ENCODE assay signal across 12 cellular contexts in the genomic region with DNA sequence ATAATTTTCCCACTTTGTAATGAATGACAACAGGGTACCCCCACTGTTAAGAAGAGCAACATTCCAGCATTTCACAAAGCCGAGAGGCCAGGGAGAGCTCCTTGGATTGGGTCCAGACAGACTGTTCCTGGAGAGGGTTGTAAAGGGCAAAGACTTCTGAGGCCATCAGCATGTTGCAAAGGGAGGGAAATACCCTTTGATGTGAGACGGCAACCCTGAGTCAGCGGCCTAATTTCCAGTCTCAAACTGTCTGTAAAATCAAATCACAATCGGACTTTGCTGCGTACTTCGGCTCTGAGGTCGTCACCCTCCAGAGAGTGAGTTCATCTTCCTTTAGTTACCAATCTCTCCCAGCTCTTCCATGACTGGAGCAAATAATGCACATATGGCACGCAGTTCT.
A peak's percentile ranks its signal among the peaks of the same experiment; 100 is the strongest.
DNase-seq lines count a peak whose midpoint lies in the region; ATAC-seq and TF ChIP-seq lines count a peak whose summit lies in the region.
"Had no signal": no experiment of that assay in that cellular context is flagged by ENCODE, and none has a peak within 500 bp of the region (broad histone marks: within the 10 kb centered on the region; RNA-seq: fewer than 3 reads in every experiment).

No MANE protein-coding gene starts in this region.

- H3K4me3 ChIP-seq in HCT116 (replicated peaks in 1 of 2; ENCODE audit: low read depth in 1 of 2, low read length in 2 of 2) (no peak overlapping the region), colonic mucosa (no peak overlapping the region), lung (no peak overlapping the region)

- RAD21 ChIA-PET in HCT116 (lab: Charles Lee; ENCODE audit: low non-redundant PET in 1 of 2, low total read pairs in 2 of 2, uncharacterized antibody in 2 of 2, unreplicated experiment in 2 of 2) = no interaction called here

- H3K4me2 ChIP-seq in HCT116 (ENCODE audit: low read length) = peak overlapping the region; percentile 37

- intact Hi-C loops in HCT116 (cut with micrococcal nuclease) = no loop called here
- intact Hi-C loops in colonic mucosa (cut with DNase I) = no loop called here

- 44 to 72% methylated on average over 8 of the region's 8 CpGs for WGBS in lung, 2 donors

- no peaks in the 10 kb centered on the region for H3K9me3 Mint-ChIP-seq in stimulated activated naive B cell treated with anti-CD40 and anti-IgM and Interleukin-4, amounts not matched to agents 10 μg/mL and 1 μg/mL and 100 μg/mL, for 72 hours
- H3K9me3 Mint-ChIP-seq: CD4-positive, alpha-beta memory T cell had no signal

- no peaks in the 10 kb centered on the region for H3K9me2 ChIP-seq in HCT116 (ENCODE audit: insufficient read depth)

- no peak overlapping the region for H2AFZ ChIP-seq in HCT116 (ENCODE audit: low read depth, low read length, poor library complexity, severe bottlenecking)

- no TSS peak for BruUV-seq in HCT116 (replicated peaks; lab: Mats Ljungman, UMichigan)

- H3K4me1 ChIP-seq in HCT116 (ENCODE audit: control insufficient read depth in 1 of 2, insufficient read depth in 2 of 2, low read length in 2 of 2) = peaks cover 9 to 10% of the 10 kb centered on the region in 2 experiments
- peaks cover 5% of the 10 kb centered on the region for H3K4me1 ChIP-seq in colonic mucosa
- H3K4me1 ChIP-seq in lung (ENCODE audit: control insufficient read depth in 2 of 2, insufficient read depth in 2 of 2, low read length in 2 of 2) = peaks cover 0 to 2% of the 10 kb centered on the region in 2 donors

- TF ChIP-seq CTCF in HCT116 (IDR thresholded peaks at IDR 0.05 in 2 of 3, conservative IDR thresholded peaks at IDR 0.05 in 1 of 3; ENCODE audit: borderline replicate concordance in 1 of 3, insufficient read depth in 1 of 3, low read depth in 2 of 3, low read length in 2 of 3) (no peak), colonic mucosa (IDR thresholded peaks at IDR 0.05) (no peak), lung (IDR thresholded peaks at IDR 0.05; ENCODE audit: control extremely low read depth, extremely low read depth) (no peak)

- H3K9ac ChIP-seq in HCT116 (ENCODE audit: low read length) (no peak overlapping the region), colonic mucosa (ENCODE audit: low read depth in 2 of 2, low read length in 2 of 2) (no peak overlapping the region)

- POLR2A ChIA-PET in HCT116 (lab: Charles Lee) = no interaction called here

- H3K27me3 ChIP-seq in HCT116 (ENCODE audit: insufficient read depth, low read length) = peaks cover 12% of the 10 kb centered on the region; the same call in 1 of the 2 replicates
- H3K27me3 ChIP-seq in colonic mucosa = no peaks in the 10 kb centered on the region
- no peaks in the 10 kb centered on the region for H3K27me3 ChIP-seq in lung (ENCODE audit: control insufficient read depth, insufficient read depth)

- CTCF ChIA-PET in HCT116 (lab: Charles Lee) = no interaction called here

- H3K27ac ChIP-seq in HCT116 (ENCODE audit: low read depth, low read length) (no peak overlapping the region), colonic mucosa (no peak overlapping the region), lung (ENCODE audit: low read depth in 1 of 2, low read length in 1 of 2) (no peak overlapping the region)

- no peaks in the 10 kb centered on the region for H4K20me1 ChIP-seq in HCT116 (ENCODE audit: insufficient read depth)

- DNase-seq in AG08395 (ENCODE audit: low spot score) (peak; percentile 53), HCT116 (ENCODE audit: low read depth, low spot score) (peak; percentile 27), colonic mucosa (peak; percentile 70), lung (ENCODE audit: low spot score) (peak; percentile 43), RKO (ENCODE audit: low spot score) (no peak), Kasumi-1 (lab: John Stamatoyannopoulos, UW) (no peak), KG1 (lab: John Stamatoyannopoulos, UW) (no peak)
- no peak for DNase-seq in stimulated activated naive B cell treated with anti-CD40 and anti-IgM and Interleukin-4, amounts not matched to agents 10 μg/mL and 1 μg/mL and 100 μg/mL, for 72 hours
- DNase-seq: activated CD8-positive, alpha-beta memory T cell treated with anti-CD3 and anti-CD28 coated beads, Interleukin-2, amount 10 ng/mL, durations not matched to agents 7 days and 5 days; CD4-positive, alpha-beta memory T cell; HFFc6; SIG-M5 had no signal

- H3K36me3 ChIP-seq in HCT116 (ENCODE audit: control insufficient read depth in 1 of 2, insufficient read depth in 2 of 2, low read length in 2 of 2) (no peaks in the 10 kb centered on the region), colonic mucosa (no peaks in the 10 kb centered on the region), lung (ENCODE audit: control insufficient read depth in 2 of 2, insufficient read depth in 2 of 2, low read length in 2 of 2) (no peaks in the 10 kb centered on the region)

- peaks cover 0 to 8% of the 10 kb centered on the region in 2 donors for H3K27me3 Mint-ChIP-seq in stimulated activated naive B cell treated with anti-CD40 and anti-IgM and Interleukin-4, amounts not matched to agents 10 μg/mL and 1 μg/mL and 100 μg/mL, for 72 hours

- no peak overlapping the region for H3K27ac Mint-ChIP-seq in stimulated activated naive B cell treated with anti-CD40 and anti-IgM and Interleukin-4, amounts not matched to agents 10 μg/mL and 1 μg/mL and 100 μg/mL, for 72 hours
- H3K27ac Mint-ChIP-seq: activated CD8-positive, alpha-beta memory T cell treated with anti-CD3 and anti-CD28 coated beads, Interleukin-2, amount 10 ng/mL, durations not matched to agents 7 days and 5 days; CD4-positive, alpha-beta memory T cell; HFFc6 had no signal

- ATAC-seq in HCT116 (peak; percentile 67), lung (ENCODE audit: insufficient read depth, low FRiP score) (peak; percentile 67)
- ATAC-seq in stimulated activated naive B cell treated with anti-CD40 and anti-IgM and Interleukin-4, amounts not matched to agents 10 μg/mL and 1 μg/mL and 100 μg/mL, for 72 hours (replicated peaks) = no peak
- ATAC-seq: activated CD8-positive, alpha-beta memory T cell treated with anti-CD3 and anti-CD28 coated beads, Interleukin-2, amount 10 ng/mL, durations not matched to agents 7 days and 5 days had no signal

- H3K9me3 ChIP-seq in HCT116 (ENCODE audit: control insufficient read depth in 1 of 2, insufficient read depth in 1 of 2, low read depth in 1 of 2, low read length in 2 of 2) (no peaks in the 10 kb centered on the region), colonic mucosa (no peaks in the 10 kb centered on the region), lung (ENCODE audit: control insufficient read depth in 2 of 2, insufficient read depth in 1 of 2, low read length in 1 of 2) (no peaks in the 10 kb centered on the region)

- TF ChIP-seq POLR2A in HCT116 (IDR thresholded peaks at IDR 0.05; ENCODE audit: borderline replicate concordance, extremely low read depth, insufficient read depth, insufficient read length) = no peak

- H3K36me3 Mint-ChIP-seq in stimulated activated naive B cell treated with anti-CD40 and anti-IgM and Interleukin-4, amounts not matched to agents 10 μg/mL and 1 μg/mL and 100 μg/mL, for 72 hours = no peaks in the 10 kb centered on the region
- H3K36me3 Mint-ChIP-seq: activated CD8-positive, alpha-beta memory T cell treated with anti-CD3 and anti-CD28 coated beads, Interleukin-2, amount 10 ng/mL, durations not matched to agents 7 days and 5 days; CD4-positive, alpha-beta memory T cell had no signal

- H3K4me3 Mint-ChIP-seq in stimulated activated naive B cell treated with anti-CD40 and anti-IgM and Interleukin-4, amounts not matched to agents 10 μg/mL and 1 μg/mL and 100 μg/mL, for 72 hours = no peak overlapping the region
- H3K4me3 Mint-ChIP-seq: activated CD8-positive, alpha-beta memory T cell treated with anti-CD3 and anti-CD28 coated beads, Interleukin-2, amount 10 ng/mL, durations not matched to agents 7 days and 5 days; CD4-positive, alpha-beta memory T cell; HFFc6 had no signal

- H3K4me1 Mint-ChIP-seq in stimulated activated naive B cell treated with anti-CD40 and anti-IgM and Interleukin-4, amounts not matched to agents 10 μg/mL and 1 μg/mL and 100 μg/mL, for 72 hours = no peaks in the 10 kb centered on the region
- H3K4me1 Mint-ChIP-seq: activated CD8-positive, alpha-beta memory T cell treated with anti-CD3 and anti-CD28 coated beads, Interleukin-2, amount 10 ng/mL, durations not matched to agents 7 days and 5 days; CD4-positive, alpha-beta memory T cell had no signal

- no peak for TF ChIP-seq RAD21 in HCT116 (IDR thresholded peaks at IDR 0.05; ENCODE audit: low read depth)

- H3K79me2 ChIP-seq in HCT116 (ENCODE audit: insufficient read depth, low read length) = no peaks in the 10 kb centered on the region

TF ChIP-seq in HCT116, 20 proteins besides CTCF, POLR2A, EP300 and RAD21:
- TF ChIP-seq FOSL1 (IDR thresholded peaks at IDR 0.05; ENCODE audit: low read depth) (peak; percentile 37; the same call in 1 of the 2 replicates), SP1 (IDR thresholded peaks at IDR 0.05; ENCODE audit: low read depth) (peak; percentile 43; the same call in 1 of the 2 replicates), YY1 (IDR thresholded peaks at IDR 0.05; ENCODE audit: extremely low read depth, insufficient replicate concordance, low read depth, low read length) (no peak), TCF7L2 (IDR thresholded peaks at IDR 0.05; ENCODE audit: borderline replicate concordance, extremely low read depth, insufficient read depth, insufficient read length) (peak; percentile 95), CEBPB (IDR thresholded peaks at IDR 0.05; ENCODE audit: low read depth) (peak; percentile 28; the same call in 1 of the 2 replicates), JUND (IDR thresholded peaks at IDR 0.05) (peak; percentile 46), ZFX (IDR thresholded peaks at IDR 0.05) (no peak)

Comparison
In these comparisons a context has a peak if more than half of its experiments do, and no peak if none do; other contexts are left out.
1. DNase-seq: peak in AG08395 (single experiment), HCT116 (single experiment), colonic mucosa (single experiment) and lung (single experiment); none in RKO (single experiment), stimulated activated naive B cell treated with anti-CD40 and anti-IgM and Interleukin-4, amounts not matched to agents 10 μg/mL and 1 μg/mL and 100 μg/mL, for 72 hours (single experiment), Kasumi-1 (0 of 2) and KG1 (single experiment).
2. ATAC-seq: peak in HCT116 (single experiment) and lung (single experiment); none in stimulated activated naive B cell treated with anti-CD40 and anti-IgM and Interleukin-4, amounts not matched to agents 10 μg/mL and 1 μg/mL and 100 μg/mL, for 72 hours (0 of 2).